24 cellular contexts compared by ENCODE assay signal in the genomic region with DNA sequence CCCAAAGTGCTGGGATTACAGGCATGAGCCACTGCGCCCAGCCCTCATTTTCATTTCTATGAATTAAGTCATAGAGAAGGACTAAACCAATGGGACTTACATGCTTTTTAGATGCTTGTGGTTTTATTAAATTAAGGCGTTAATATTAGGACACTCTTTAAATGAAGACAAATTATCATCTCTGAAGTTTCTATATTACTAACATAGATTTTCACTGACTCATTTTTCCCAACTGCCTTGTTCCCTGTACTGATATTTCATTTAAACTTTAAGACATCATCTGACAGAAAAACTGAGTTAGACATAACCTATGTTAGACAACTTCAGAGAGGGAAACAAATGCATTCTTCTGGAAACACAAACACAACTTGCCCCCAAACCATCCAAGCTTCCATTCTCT.
DNase-seq lines count a peak whose midpoint lies in the region; ATAC-seq lines count a peak whose summit lies in the region.
"Had no signal": no experiment of that assay in that cellular context is flagged by ENCODE, and none has a peak within 500 bp of the region (broad histone marks: within the 10 kb centered on the region; RNA-seq: fewer than 3 reads in every experiment).

No MANE protein-coding gene starts in this region.

- peaks cover 8% of the 10 kb centered on the region for H3K36me3 Mint-ChIP-seq in activated CD4-positive, alpha-beta T cell treated with anti-CD3 and anti-CD28 coated beads, Interleukin-2, amount 10 ng/mL, durations not matched to agents 24 days and 14 days (ENCODE audit: low read depth)
- peaks cover 4% of the 10 kb centered on the region for H3K36me3 Mint-ChIP-seq in activated CD4-positive, alpha-beta T cell treated with anti-CD3 and anti-CD28 coated beads, Interleukin-2, amount 10 ng/mL, durations not matched to agents 7 days and 5 days (ENCODE audit: low read depth)
- peaks cover 0 to 26% (median 11%) of the 10 kb centered on the region in 3 donors for H3K36me3 Mint-ChIP-seq in CD8-positive, alpha-beta memory T cell
- peaks cover 16% of the 10 kb centered on the region for H3K36me3 Mint-ChIP-seq in T-cell
- peaks cover under 1% of the 10 kb centered on the region for H3K36me3 Mint-ChIP-seq in central memory CD8-positive, alpha-beta T cell (ENCODE audit: insufficient read depth)

- POLR2A ChIA-PET in activated CD4-positive, alpha-beta T cell treated with anti-CD3 and anti-CD28 coated beads, Interleukin-2, amount 10 ng/mL, durations not matched to agents 7 days and 5 days (lab: Charles Lee): no interaction called here
- POLR2A ChIA-PET in CD8-positive, alpha-beta memory T cell (lab: Charles Lee): interaction anchor here (0.6 kb wide), 1 partner anchor 496 kb away, joined by 4 read pairs; no protein-coding TSS in a partner anchor
- POLR2A ChIA-PET in T-cell (lab: Charles Lee): interaction anchor here in 1 of 2 donors (0.5 to 0.6 kb wide), 2 partner anchors 78 to 96 kb away, joined by 3 to 5 read pairs; no protein-coding TSS in a partner anchor

- peaks cover 56% of the 10 kb centered on the region for H3K4me1 Mint-ChIP-seq in activated CD4-positive, alpha-beta T cell treated with anti-CD3 and anti-CD28 coated beads, Interleukin-2, amount 10 ng/mL, durations not matched to agents 24 days and 14 days
- peaks cover 46% of the 10 kb centered on the region for H3K4me1 Mint-ChIP-seq in activated CD4-positive, alpha-beta T cell treated with anti-CD3 and anti-CD28 coated beads, Interleukin-2, amount 10 ng/mL, durations not matched to agents 7 days and 5 days
- H3K4me1 Mint-ChIP-seq in CD8-positive, alpha-beta memory T cell: peaks cover 33 to 86% (median 59%) of the 10 kb centered on the region in 3 donors
- peaks cover 77 to 84% (median 83%) of the 10 kb centered on the region in 3 donors for H3K4me1 Mint-ChIP-seq in T-cell
- H3K4me1 Mint-ChIP-seq in central memory CD8-positive, alpha-beta T cell: peaks cover 45% of the 10 kb centered on the region

- H3K4me3 ChIP-seq in CD8-positive, alpha-beta memory T cell (ENCODE audit: low read length): no peak overlapping the region
- H3K4me3 ChIP-seq: colonic mucosa, gastroesophageal sphincter, HAP-1, upper lobe of left lung had no signal

- H3K9me3 ChIP-seq in CD8-positive, alpha-beta memory T cell (ENCODE audit: low read length): no peaks in the 10 kb centered on the region
- H3K9me3 ChIP-seq: colonic mucosa, gastroesophageal sphincter, HAP-1, neutrophil, upper lobe of left lung had no signal

- no peak for ATAC-seq in T-cell (replicated peaks in 1 of 4)
- ATAC-seq in central memory CD8-positive, alpha-beta T cell (replicated peaks; ENCODE audit: extremely low read depth, poor library complexity, severe bottlenecking): no peak
- no peak for ATAC-seq in GM18870 (IDR thresholded peaks at IDR 0.05; ENCODE audit: unreplicated experiment)
- ATAC-seq: gastroesophageal sphincter, sciatic nerve had no signal

- no peaks in the 10 kb centered on the region for H3K27me3 Mint-ChIP-seq in activated CD4-positive, alpha-beta T cell treated with anti-CD3 and anti-CD28 coated beads, Interleukin-2, amount 10 ng/mL, durations not matched to agents 24 days and 14 days
- H3K27me3 Mint-ChIP-seq in activated CD4-positive, alpha-beta T cell treated with anti-CD3 and anti-CD28 coated beads, Interleukin-2, amount 10 ng/mL, durations not matched to agents 7 days and 5 days: no peaks in the 10 kb centered on the region
- H3K27me3 Mint-ChIP-seq in CD8-positive, alpha-beta memory T cell: peaks cover 0 to 2% of the 10 kb centered on the region in 2 donors
- H3K27me3 Mint-ChIP-seq in T-cell: no peaks in the 10 kb centered on the region
- H3K27me3 Mint-ChIP-seq in central memory CD8-positive, alpha-beta T cell: no peaks in the 10 kb centered on the region
- H3K27me3 Mint-ChIP-seq: progenitor cell of endocrine pancreas had no signal

- H3K4me3 Mint-ChIP-seq in activated CD4-positive, alpha-beta T cell treated with anti-CD3 and anti-CD28 coated beads, Interleukin-2, amount 10 ng/mL, durations not matched to agents 24 days and 14 days: peak overlapping the region; percentile 45
- H3K4me3 Mint-ChIP-seq in activated CD4-positive, alpha-beta T cell treated with anti-CD3 and anti-CD28 coated beads, Interleukin-2, amount 10 ng/mL, durations not matched to agents 7 days and 5 days: no peak overlapping the region
- peak overlapping the region in 6 of 7 donors; percentile 70 to 76 (median 72) for H3K4me3 Mint-ChIP-seq in CD8-positive, alpha-beta memory T cell
- H3K4me3 Mint-ChIP-seq in T-cell: peak overlapping the region in 2 of 3 donors; percentile 63 to 83
- H3K4me3 Mint-ChIP-seq in central memory CD8-positive, alpha-beta T cell: peak overlapping the region; percentile 74

- no peaks in the 10 kb centered on the region for H3K27me3 ChIP-seq in CD8-positive, alpha-beta memory T cell (ENCODE audit: insufficient read depth, low read length, poor library complexity, severe bottlenecking)
- H3K27me3 ChIP-seq: colonic mucosa, gastroesophageal sphincter, neutrophil, upper lobe of left lung had no signal

- H3K27ac ChIP-seq in CD8-positive, alpha-beta memory T cell (ENCODE audit: low read depth, low read length): no peak overlapping the region
- H3K27ac ChIP-seq: colonic mucosa, gastroesophageal sphincter, neutrophil, upper lobe of left lung had no signal

- peaks cover 11% of the 10 kb centered on the region for H3K9me3 Mint-ChIP-seq in activated CD4-positive, alpha-beta T cell treated with anti-CD3 and anti-CD28 coated beads, Interleukin-2, amount 10 ng/mL, durations not matched to agents 24 days and 14 days
- peaks cover 8% of the 10 kb centered on the region for H3K9me3 Mint-ChIP-seq in activated CD4-positive, alpha-beta T cell treated with anti-CD3 and anti-CD28 coated beads, Interleukin-2, amount 10 ng/mL, durations not matched to agents 7 days and 5 days
- no peaks in the 10 kb centered on the region for H3K9me3 Mint-ChIP-seq in CD8-positive, alpha-beta memory T cell
- H3K9me3 Mint-ChIP-seq in T-cell: peaks cover 0 to 9% (median 0%) of the 10 kb centered on the region in 3 donors
- no peaks in the 10 kb centered on the region for H3K9me3 Mint-ChIP-seq in central memory CD8-positive, alpha-beta T cell

- DNase-seq in activated CD4-positive, alpha-beta T cell treated with anti-CD3 and anti-CD28 coated beads, Interleukin-2, amount 10 ng/mL, durations not matched to agents 24 days and 14 days: no peak
- DNase-seq in activated CD4-positive, alpha-beta T cell treated with anti-CD3 and anti-CD28 coated beads, Interleukin-2, amount 10 ng/mL, durations not matched to agents 7 days and 5 days: no peak
- DNase-seq in CD8-positive, alpha-beta memory T cell: no peak
- DNase-seq in T-cell (no peak), KG1 (lab: John Stamatoyannopoulos, UW) (no peak)
- no peak for DNase-seq in central memory CD8-positive, alpha-beta T cell (ENCODE audit: low spot score in 2 of 2)
- no peak for DNase-seq in stimulated activated CD4-positive, alpha-beta T cell treated with anti-CD3 and anti-CD28 coated beads, Interleukin-4, amount 100 ng/mL, for 4 hours
- DNase-seq: activated CD4-positive, alpha-beta T cell treated with anti-CD3 and anti-CD28 coated beads, Interleukin-2, amount 50 U/mL, for 4 hours; AML-193; colonic mucosa; GDM1; hippocampal formation; immature natural killer cell; mesenchymal stem cell; NCI-H1092; NCI-H187 treated with DMSO at 0.1 percent for 48 hours; NCI-H526 treated with DMSO at 0.1 percent for 48 hours; upper lobe of left lung had no signal

- peaks cover 34% of the 10 kb centered on the region for H3K4me1 ChIP-seq in CD8-positive, alpha-beta memory T cell (ENCODE audit: insufficient read depth, low read length)
- H3K4me1 ChIP-seq: colonic mucosa, gastroesophageal sphincter, upper lobe of left lung had no signal

- peak overlapping the region; percentile 72 for H3K27ac Mint-ChIP-seq in activated CD4-positive, alpha-beta T cell treated with anti-CD3 and anti-CD28 coated beads, Interleukin-2, amount 10 ng/mL, durations not matched to agents 24 days and 14 days
- no peak overlapping the region for H3K27ac Mint-ChIP-seq in activated CD4-positive, alpha-beta T cell treated with anti-CD3 and anti-CD28 coated beads, Interleukin-2, amount 10 ng/mL, durations not matched to agents 7 days and 5 days
- H3K27ac Mint-ChIP-seq in CD8-positive, alpha-beta memory T cell: peak overlapping the region in 5 of 8 donors; percentile 47 to 83 (median 75)
- peak overlapping the region; percentile 91 to 97 for H3K27ac Mint-ChIP-seq in T-cell
- H3K27ac Mint-ChIP-seq in central memory CD8-positive, alpha-beta T cell (ENCODE audit: low read depth): peak overlapping the region; percentile 81
- H3K27ac Mint-ChIP-seq: progenitor cell of endocrine pancreas had no signal

- intact Hi-C loops in activated CD4-positive, alpha-beta T cell treated with anti-CD3 and anti-CD28 coated beads, Interleukin-2, amount 10 ng/mL, durations not matched to agents 24 days and 14 days (cut with micrococcal nuclease): loop anchor here (1.0 to 10.0 kb wide), 2 partner anchors 19 to 169 kb away; no protein-coding TSS in a partner anchor

- CTCF ChIA-PET in activated CD4-positive, alpha-beta T cell treated with anti-CD3 and anti-CD28 coated beads, Interleukin-2, amount 10 ng/mL, durations not matched to agents 7 days and 5 days (lab: Charles Lee): interaction anchor here (0.6 to 1.0 kb wide), 3 partner anchors 8 to 543 kb away, joined by 3 to 4 read pairs (median 3); no protein-coding TSS in a partner anchor
- CTCF ChIA-PET in CD8-positive, alpha-beta memory T cell (lab: Charles Lee): interaction anchor here (1.4 kb wide), 1 partner anchor 14 kb away, joined by 3 read pairs; no protein-coding TSS in a partner anchor
- CTCF ChIA-PET in T-cell (lab: Charles Lee): no interaction called here

- no peaks in the 10 kb centered on the region for H3K36me3 ChIP-seq in CD8-positive, alpha-beta memory T cell (ENCODE audit: insufficient read depth, low read length)
- H3K36me3 ChIP-seq: colonic mucosa, gastroesophageal sphincter, HAP-1, neutrophil, upper lobe of left lung had no signal

Comparison
In these comparisons a context has a peak if more than half of its experiments do, and no peak if none do; other contexts are left out.
1. CTCF ChIA-PET loops: an anchor here in activated CD4-positive, alpha-beta T cell treated with anti-CD3 and anti-CD28 coated beads, Interleukin-2, amount 10 ng/mL, durations not matched to agents 7 days and 5 days (0.6 to 1.0 kb wide) and CD8-positive, alpha-beta memory T cell (1.4 kb wide); none called in T-cell.